ENCODE assay signal across 26 cellular contexts in genomic region chr16:51355871-51356270, GRCh38.
"Had no signal": no experiment of that assay in that cellular context is flagged by ENCODE, and none has a peak within 500 bp of the region (broad histone marks: within the 10 kb centered on the region; RNA-seq: fewer than 3 reads in every experiment).

No MANE protein-coding gene starts in this region.

- H3K4me3 Mint-ChIP-seq: activated CD8-positive, alpha-beta memory T cell treated with anti-CD3 and anti-CD28 coated beads, Interleukin-2, amount 10 ng/mL, durations not matched to agents 7 days and 5 days; activated naive CD8-positive, alpha-beta T cell treated with anti-CD3 and anti-CD28 coated beads, Interleukin-2, amount 50 U/mL, for 24 hours; activated T-cell treated with anti-CD3 and anti-CD28 coated beads, Interleukin-2, amount 50 U/mL, for 4 hours; T-helper 1 cell treated with Interleukin-12 subunit alpha and Interleukin-12 subunit beta and Interleukin-4 antibody, amounts not matched to agents 30 μg/mL and 1 μg/mL, for 36 hours had no signal

- H3K36me3 Mint-ChIP-seq: activated CD8-positive, alpha-beta memory T cell treated with anti-CD3 and anti-CD28 coated beads, Interleukin-2, amount 10 ng/mL, durations not matched to agents 7 days and 5 days; activated naive CD4-positive, alpha-beta T cell treated with anti-CD3 and anti-CD28 coated beads, Interleukin-2, amount 50 U/mL, for 72 hours had no signal

- DNase-seq: activated CD4-positive, alpha-beta T cell treated with anti-CD3 and anti-CD28 coated beads for 48 hours; activated CD4-positive, alpha-beta T cell treated with anti-CD3 and anti-CD28 coated beads, Interleukin-2, amount 50 U/mL, for 4 hours; activated CD4-positive, CD25-positive, alpha-beta regulatory T cell treated with anti-CD3 and anti-CD28 coated beads, Interleukin-2, amount 50 U/mL, for 72 hours; activated CD8-positive, alpha-beta memory T cell treated with anti-CD3 and anti-CD28 coated beads, Interleukin-2, amount 10 ng/mL, durations not matched to agents 7 days and 5 days; activated effector memory CD4-positive, alpha-beta T cell treated with anti-CD3 and anti-CD28 coated beads, Interleukin-2, amount 50 U/mL, for 16 hours; activated naive CD4-positive, alpha-beta T cell treated with Interleukin-2 at 50 U/mL for 16 hours; activated naive CD8-positive, alpha-beta T cell treated with anti-CD3 and anti-CD28 coated beads, Interleukin-2, amount 50 U/mL, for 24 hours; activated T-cell treated with anti-CD3 and anti-CD28 coated beads, Interleukin-2, amount 50 U/mL, for 4 hours; amniotic stem cell; Karpas-422; MM.1S; NCI-H1105; NCI-H1436; NCI-H1694 treated with DMSO at 0.1 percent for 48 hours; NCI-H2081; NCI-H510A treated with DMSO at 0.1 percent for 48 hours; NCI-H69; NK-92 treated with Interleukin-12 subunit alpha and Interleukin-12 subunit beta, amount 100 ng/mL, for 24 hours; Peyer's patch; SHP77 had no signal

- H3K36me3 ChIP-seq: Peyer's patch, SJSA1 had no signal

- ATAC-seq: activated CD8-positive, alpha-beta memory T cell treated with anti-CD3 and anti-CD28 coated beads, Interleukin-2, amount 10 ng/mL, durations not matched to agents 7 days and 5 days; activated naive CD4-positive, alpha-beta T cell treated with anti-CD3 and anti-CD28 coated beads, Interleukin-2, amount 50 U/mL, for 72 hours; activated naive CD8-positive, alpha-beta T cell treated with anti-CD3 and anti-CD28 coated beads, Interleukin-2, amount 50 U/mL, for 24 hours; activated T-cell treated with anti-CD3 and anti-CD28 coated beads, Interleukin-2, amount 50 U/mL, for 4 hours; K562 had no signal

- H3K4me1 Mint-ChIP-seq: activated CD8-positive, alpha-beta memory T cell treated with anti-CD3 and anti-CD28 coated beads, Interleukin-2, amount 10 ng/mL, durations not matched to agents 7 days and 5 days; activated naive CD8-positive, alpha-beta T cell treated with anti-CD3 and anti-CD28 coated beads, Interleukin-2, amount 50 U/mL, for 24 hours had no signal

- H3K9me3 ChIP-seq: Peyer's patch, SJSA1 had no signal

- H3K4me1 ChIP-seq: Peyer's patch, SJSA1 had no signal

- FAIRE-seq: astrocyte, K562 had no signal

- H3K27me3 Mint-ChIP-seq: activated CD8-positive, alpha-beta memory T cell treated with anti-CD3 and anti-CD28 coated beads, Interleukin-2, amount 10 ng/mL, durations not matched to agents 7 days and 5 days; activated naive CD8-positive, alpha-beta T cell treated with anti-CD3 and anti-CD28 coated beads, Interleukin-2, amount 50 U/mL, for 24 hours had no signal

- H3K9me3 Mint-ChIP-seq: activated naive CD8-positive, alpha-beta T cell treated with anti-CD3 and anti-CD28 coated beads, Interleukin-2, amount 50 U/mL, for 24 hours; activated T-cell treated with anti-CD3 and anti-CD28 coated beads, Interleukin-2, amount 50 U/mL, for 4 hours; T-helper 1 cell treated with Interleukin-12 subunit alpha and Interleukin-12 subunit beta and Interleukin-4 antibody, amounts not matched to agents 30 μg/mL and 1 μg/mL, for 36 hours had no signal

- H3K27me3 ChIP-seq: Peyer's patch, SJSA1 had no signal

- H3K27ac Mint-ChIP-seq: activated CD8-positive, alpha-beta memory T cell treated with anti-CD3 and anti-CD28 coated beads, Interleukin-2, amount 10 ng/mL, durations not matched to agents 7 days and 5 days; activated naive CD4-positive, alpha-beta T cell treated with anti-CD3 and anti-CD28 coated beads, Interleukin-2, amount 50 U/mL, for 72 hours; activated naive CD8-positive, alpha-beta T cell treated with anti-CD3 and anti-CD28 coated beads, Interleukin-2, amount 50 U/mL, for 24 hours; T-helper 1 cell treated with Interleukin-12 subunit alpha and Interleukin-12 subunit beta and Interleukin-4 antibody, amounts not matched to agents 30 μg/mL and 1 μg/mL, for 36 hours had no signal

- H3K4me3 ChIP-seq: K562, Peyer's patch, SJSA1 had no signal

- H3K27ac ChIP-seq: Peyer's patch, RWPE1, SJSA1 had no signal
